Comparison of ENCODE assay signal across 5 cellular contexts in genomic region chr1:106325600-106325999, GRCh38.
"Had no signal": no experiment of that assay in that cellular context is flagged by ENCODE, and none has a peak within 500 bp of the region (broad histone marks: within the 10 kb centered on the region; RNA-seq: fewer than 3 reads in every experiment).

No MANE protein-coding gene starts in this region.

- H2AFZ ChIP-seq: GM23248 had no signal

- H3K9ac ChIP-seq: GM23248 had no signal

- H3K27ac Mint-ChIP-seq: H9 had no signal

- H3K4me1 Mint-ChIP-seq: H9 had no signal

- H3K27ac ChIP-seq: GM23248 had no signal

- DNase-seq: GM23248, H9, HCEC 1CT, IMR-90 had no signal

- ATAC-seq: K562 had no signal

- H3K4me3 ChIP-seq: GM23248, K562 had no signal

- H3K4me3 Mint-ChIP-seq: H9 had no signal
